35 cellular contexts compared by ENCODE assay signal in the genomic region with DNA sequence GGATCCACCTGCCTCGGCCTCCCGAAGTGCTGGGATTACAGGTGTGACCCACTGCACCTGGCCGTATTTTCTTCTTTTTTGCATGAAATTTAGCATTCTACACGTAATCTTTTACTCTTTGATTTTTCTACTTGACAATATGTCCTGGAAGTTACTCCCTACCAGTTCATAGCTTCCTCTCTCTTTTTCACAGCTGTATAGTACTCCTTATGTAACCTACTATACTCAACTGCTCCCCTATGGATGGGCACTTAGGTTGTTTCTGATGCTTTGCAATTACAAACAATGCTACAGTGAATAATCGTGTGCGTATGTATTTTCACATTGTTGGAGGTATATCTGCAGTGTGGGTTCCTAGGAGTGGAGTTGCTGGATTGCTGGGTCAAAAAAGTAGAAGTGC.
"Had no signal": no experiment of that assay in that cellular context is flagged by ENCODE, and none has a peak within 500 bp of the region (broad histone marks: within the 10 kb centered on the region; RNA-seq: fewer than 3 reads in every experiment).

No MANE protein-coding gene starts in this region.

- DNase-seq: Kasumi-1, MG63, MM.1S, MV-4-11, NCI-H1048, NCI-H1092, NCI-H1092 treated with DMSO at 0.1 percent for 48 hours, NCI-H1105, NCI-H1105 treated with DMSO at 0.1 percent for 48 hours, NCI-H1417, NCI-H1417 treated with DMSO at 0.1 percent for 48 hours, NCI-H1436, NCI-H1436 treated with DMSO at 0.1 percent for 48 hours, NCI-H146, NCI-H1694, NCI-H1694 treated with DMSO at 0.1 percent for 48 hours, NCI-H187, NCI-H187 treated with DMSO at 0.1 percent for 48 hours, NCI-H1930, NCI-H2029, NCI-H2029 treated with DMSO at 0.1 percent for 48 hours, NCI-H2081, NCI-H2081 treated with DMSO at 0.1 percent for 48 hours, NCI-H2107, NCI-H2171, NCI-H2171 treated with DMSO at 0.1 percent for 48 hours, NCI-H2227 treated with DMSO at 0.1 percent for 48 hours, NCI-H226, NCI-H345, NCI-H446, NCI-H446 treated with DMSO at 0.1 percent for 48 hours, NCI-H510A, NCI-H510A treated with DMSO at 0.1 percent for 48 hours, NCI-H524, NCI-H524 treated with DMSO at 0.1 percent for 48 hours had no signal

- H3K27me3 ChIP-seq: MG63 had no signal

- H3K9me3 ChIP-seq: MG63 had no signal

- H3K4me3 ChIP-seq: MG63 had no signal

- H3K36me3 ChIP-seq: MG63 had no signal
